Comparison of ENCODE assay signal across 23 cellular contexts in the genomic region with DNA sequence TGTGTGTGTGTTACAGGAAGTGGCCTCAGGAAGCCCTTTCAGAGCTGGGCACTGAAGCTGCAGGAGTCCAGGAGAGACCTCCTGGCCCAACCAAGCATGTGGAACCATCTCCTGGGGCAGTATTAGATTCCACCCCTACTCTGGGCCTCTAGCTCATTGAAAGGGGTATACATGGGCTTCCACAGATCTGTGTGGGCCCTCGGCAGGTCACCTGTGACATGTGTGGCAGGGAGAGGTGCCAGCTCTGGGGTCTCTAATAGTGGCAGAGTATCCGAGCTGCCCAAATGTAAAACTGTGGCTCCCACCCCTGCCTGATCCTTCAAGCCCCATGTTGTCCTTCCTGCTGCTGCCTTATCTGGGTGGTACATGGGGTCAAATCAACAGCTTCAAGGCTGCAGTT.
"Had no signal": no experiment of that assay in that cellular context is flagged by ENCODE, and none has a peak within 500 bp of the region (broad histone marks: within the 10 kb centered on the region; RNA-seq: fewer than 3 reads in every experiment).

No MANE protein-coding gene starts in this region.

- H3K9me3 ChIP-seq: MG63, SJCRH30 had no signal

- ATAC-seq: HepG2, SK-N-SH treated with all-trans-retinoic acid at 6 μM for 48 hours had no signal

- H3K27me3 ChIP-seq: MG63, SJCRH30 had no signal

- H3K27ac ChIP-seq: SJCRH30 had no signal

- FAIRE-seq: HepG2, RCC 7860 had no signal

- DNase-seq: IMR-90, Karpas-422, KG1, MG63, NCI-H1092, NCI-H1105 treated with DMSO at 0.1 percent for 48 hours, NCI-H1417 treated with DMSO at 0.1 percent for 48 hours, NCI-H146, NCI-H1694 treated with DMSO at 0.1 percent for 48 hours, NCI-H1930, NCI-H2081, NCI-H2107, NCI-H226, NCI-H510A, NCI-H524 treated with DMSO at 0.1 percent for 48 hours, NCI-H69, NCI-H774, RPMI8226, SHP77 treated with DMSO at 0.1 percent for 48 hours, SJCRH30 had no signal

- H3K4me1 ChIP-seq: SJCRH30 had no signal

- H3K4me3 ChIP-seq: MG63, SJCRH30 had no signal

- H3K36me3 ChIP-seq: MG63, SJCRH30 had no signal
